ENCODE assay signal across 7 cellular contexts in genomic region chr15:40762919-40763800, GRCh38. TPM values are rescaled to one million over a fixed set of nuclear protein-coding genes. Genes with fewer than 3 reads are reported as not detected.
DNase-seq lines count a peak whose midpoint lies in the region; ATAC-seq and TF ChIP-seq lines count a peak whose summit lies in the region.

No MANE protein-coding gene starts in this region.

- peak; percentile 85 for DNase-seq in LoVo (ENCODE audit: low spot score)
- no peak for DNase-seq in chondrocyte (ENCODE audit: low spot score)
- DNase-seq in left lobe of liver (ENCODE audit: low spot score), result peak; percentile 93

- peak overlapping the region; percentile 81 for H3K4me3 Mint-ChIP-seq in T-helper 1 cell treated with Interleukin-12 subunit alpha and Interleukin-12 subunit beta and Interleukin-4 antibody, amounts not matched to agents 30 μg/mL and 1 μg/mL, for 36 hours
- peak overlapping the region; percentile 75 for H3K4me3 Mint-ChIP-seq in chondrocyte (ENCODE audit: unreplicated experiment)
- peak overlapping the region; percentile 86 for H3K4me3 Mint-ChIP-seq in stimulated activated memory B cell treated with anti-CD40 and anti-IgM and Interleukin-4, amounts not matched to agents 10 μg/mL and 1 μg/mL and 100 μg/mL, for 72 hours

- H3K27ac Mint-ChIP-seq in T-helper 1 cell treated with Interleukin-12 subunit alpha and Interleukin-12 subunit beta and Interleukin-4 antibody, amounts not matched to agents 30 μg/mL and 1 μg/mL, for 36 hours, result peak overlapping the region; percentile 82
- H3K27ac Mint-ChIP-seq in chondrocyte (ENCODE audit: unreplicated experiment), result peak overlapping the region; percentile 69
- H3K27ac Mint-ChIP-seq in stimulated activated memory B cell treated with anti-CD40 and anti-IgM and Interleukin-4, amounts not matched to agents 10 μg/mL and 1 μg/mL and 100 μg/mL, for 72 hours, result peak overlapping the region; percentile 74

- ATAC-seq in GM18867 (IDR thresholded peaks at IDR 0.05; ENCODE audit: unreplicated experiment), result peak; percentile 2
- ATAC-seq in left lobe of liver, result peak; percentile 52
- ATAC-seq in stimulated activated memory B cell treated with anti-CD40 and anti-IgM and Interleukin-4, amounts not matched to agents 10 μg/mL and 1 μg/mL and 100 μg/mL, for 72 hours, result peak; percentile 28
- no peak for ATAC-seq in GM21447 (IDR thresholded peaks at IDR 0.05; ENCODE audit: unreplicated experiment)

- H3K4me1 Mint-ChIP-seq in T-helper 1 cell treated with Interleukin-12 subunit alpha and Interleukin-12 subunit beta and Interleukin-4 antibody, amounts not matched to agents 30 μg/mL and 1 μg/mL, for 36 hours (ENCODE audit: low read depth), result peaks cover 19% of the 10 kb centered on the region
- peaks cover 39% of the 10 kb centered on the region for H3K4me1 Mint-ChIP-seq in chondrocyte (ENCODE audit: low read depth)
- peaks cover 40% of the 10 kb centered on the region for H3K4me1 Mint-ChIP-seq in stimulated activated memory B cell treated with anti-CD40 and anti-IgM and Interleukin-4, amounts not matched to agents 10 μg/mL and 1 μg/mL and 100 μg/mL, for 72 hours

- TF ChIP-seq CTCF in chondrocyte (IDR thresholded peaks at IDR 0.05), result no peak

- H3K27me3 Mint-ChIP-seq in T-helper 1 cell treated with Interleukin-12 subunit alpha and Interleukin-12 subunit beta and Interleukin-4 antibody, amounts not matched to agents 30 μg/mL and 1 μg/mL, for 36 hours (ENCODE audit: low read depth), result no peaks in the 10 kb centered on the region
- peaks cover 3% of the 10 kb centered on the region for H3K27me3 Mint-ChIP-seq in chondrocyte (ENCODE audit: low read depth)
- no peaks in the 10 kb centered on the region for H3K27me3 Mint-ChIP-seq in stimulated activated memory B cell treated with anti-CD40 and anti-IgM and Interleukin-4, amounts not matched to agents 10 μg/mL and 1 μg/mL and 100 μg/mL, for 72 hours

- H3K9me3 Mint-ChIP-seq in T-helper 1 cell treated with Interleukin-12 subunit alpha and Interleukin-12 subunit beta and Interleukin-4 antibody, amounts not matched to agents 30 μg/mL and 1 μg/mL, for 36 hours, result no peaks in the 10 kb centered on the region
- no peaks in the 10 kb centered on the region for H3K9me3 Mint-ChIP-seq in chondrocyte (ENCODE audit: low read depth)
- no peaks in the 10 kb centered on the region for H3K9me3 Mint-ChIP-seq in stimulated activated memory B cell treated with anti-CD40 and anti-IgM and Interleukin-4, amounts not matched to agents 10 μg/mL and 1 μg/mL and 100 μg/mL, for 72 hours

- H3K36me3 Mint-ChIP-seq in T-helper 1 cell treated with Interleukin-12 subunit alpha and Interleukin-12 subunit beta and Interleukin-4 antibody, amounts not matched to agents 30 μg/mL and 1 μg/mL, for 36 hours (ENCODE audit: low read depth), result no peaks in the 10 kb centered on the region
- no peaks in the 10 kb centered on the region for H3K36me3 Mint-ChIP-seq in chondrocyte (ENCODE audit: low read depth)
- no peaks in the 10 kb centered on the region for H3K36me3 Mint-ChIP-seq in stimulated activated memory B cell treated with anti-CD40 and anti-IgM and Interleukin-4, amounts not matched to agents 10 μg/mL and 1 μg/mL and 100 μg/mL, for 72 hours

RNA-seq across cellular contexts. Expression of gene GCHFR, which starts 0.7 kb away (rescaled TPM):
- total RNA-seq in chondrocyte, result 1.6 to 2.4 TPM (median 1.9 TPM) in 3 replicates
- 106 TPM for total RNA-seq in left lobe of liver

RNA-seq across cellular contexts. Expression of gene C15orf62, which starts 6.6 kb away (rescaled TPM):
- 0.12 TPM in 1 of 3 replicates, not detected in the others for total RNA-seq in chondrocyte
- total RNA-seq in left lobe of liver, result 1.0 TPM

RNA-seq across cellular contexts. Expression of gene RMDN3, which starts 8.1 kb away (rescaled TPM):
- total RNA-seq in chondrocyte (27.5 to 30.1 TPM (median 28.8 TPM) in 3 replicates), left lobe of liver (47.3 TPM)

RNA-seq across cellular contexts. Expression of gene ZFYVE19, which starts 43.7 kb away (rescaled TPM):
- total RNA-seq in chondrocyte, result 15.5 to 22.5 TPM (median 15.8 TPM) in 3 replicates
- 19.9 TPM for total RNA-seq in left lobe of liver

RNA-seq across cellular contexts. Expression of gene DNAJC17, which starts 44.1 kb away (rescaled TPM):
- total RNA-seq in chondrocyte, result 26.4 to 31.8 TPM (median 29.1 TPM) in 3 replicates
- total RNA-seq in left lobe of liver, result 31.3 TPM

Comparison
In these comparisons a context has a peak if more than half of its experiments do, and no peak if none do; other contexts are left out.
1. RNA of gene GCHFR, which starts 0.7 kb away (total RNA-seq): 106 TPM in left lobe of liver (single experiment); 1.6 to 2.4 TPM in chondrocyte; every median in the first group is over 10 times any median in the second.
2. Peak in every context shown above with its lines, with median percentiles within 50 percentile points of each other: H3K27ac Mint-ChIP-seq and H3K4me3 Mint-ChIP-seq.